Comparison of ENCODE assay signal across 1 cellular context in the genomic region with DNA sequence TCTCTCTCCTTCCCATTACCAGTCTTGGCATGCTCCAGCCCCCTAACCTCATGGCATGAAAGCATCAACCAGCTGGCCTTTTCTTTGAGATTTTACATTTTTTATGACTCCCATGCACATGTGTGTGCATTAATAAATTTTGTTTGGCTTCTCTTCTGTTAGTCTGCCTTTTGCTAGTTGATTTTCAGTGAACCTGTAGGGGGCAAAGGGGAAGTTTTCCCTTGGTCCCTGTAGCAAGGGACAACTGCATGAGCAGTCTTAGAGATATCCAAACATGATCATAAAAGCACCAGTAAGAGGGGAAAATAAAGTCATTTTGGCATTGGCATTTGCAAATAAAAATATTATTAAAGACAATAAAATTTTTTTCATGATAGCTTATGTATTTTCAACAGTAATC.
TF ChIP-seq lines count a peak whose summit lies in the region.

No MANE protein-coding gene starts in this region.

TF ChIP-seq in SK-N-SH, 30 proteins besides CTCF, POLR2A, EP300 and RAD21 (continued from another document):
- TF ChIP-seq, protein P1, sequence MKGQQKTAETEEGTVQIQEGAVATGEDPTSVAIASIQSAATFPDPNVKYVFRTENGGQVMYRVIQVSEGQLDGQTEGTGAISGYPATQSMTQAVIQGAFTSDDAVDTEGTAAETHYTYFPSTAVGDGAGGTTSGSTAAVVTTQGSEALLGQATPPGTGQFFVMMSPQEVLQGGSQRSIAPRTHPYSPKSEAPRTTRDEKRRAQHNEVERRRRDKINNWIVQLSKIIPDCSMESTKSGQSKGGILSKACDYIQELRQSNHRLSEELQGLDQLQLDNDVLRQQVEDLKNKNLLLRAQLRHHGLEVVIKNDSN (IDR thresholded peaks at IDR 0.05; ENCODE audit: borderline replicate concordance, low read depth) = no peak
- no peak for TF ChIP-seq CHD2 (IDR thresholded peaks at IDR 0.05; ENCODE audit: low read length, partially characterized antibody)
- no peak for TF ChIP-seq FOXJ3 (CRISPR knock-in tag; IDR thresholded peaks at IDR 0.05)
